Comparison of ENCODE assay signal across 14 cellular contexts in genomic region chr10:72503241-72503640, GRCh38.
A peak's percentile ranks its signal among the peaks of the same experiment; 100 is the strongest.
DNase-seq lines count a peak whose midpoint lies in the region; ATAC-seq and TF ChIP-seq lines count a peak whose summit lies in the region.
"Had no signal": no experiment of that assay in that cellular context is flagged by ENCODE, and none has a peak within 500 bp of the region (broad histone marks: within the 10 kb centered on the region; RNA-seq: fewer than 3 reads in every experiment).

No MANE protein-coding gene starts in this region.

- ATAC-seq in left lung: peak; percentile 68
- ATAC-seq in HG02885 (IDR thresholded peaks at IDR 0.05; ENCODE audit: poor library complexity, unreplicated experiment): no peak
- ATAC-seq: HCT116 had no signal

- H3K36me3 ChIP-seq in left lung (no peaks in the 10 kb centered on the region), esophagus muscularis mucosa (peaks cover 0 to 7% (median 3%) of the 10 kb centered on the region in 4 donors)
- H3K36me3 ChIP-seq: SJCRH30 had no signal

- H3K4me3 ChIP-seq in left lung: no peak overlapping the region
- H3K4me3 ChIP-seq in esophagus muscularis mucosa: no peak overlapping the region
- H3K4me3 ChIP-seq: SJCRH30, testis had no signal

- no peak for TF ChIP-seq EP300 in esophagus muscularis mucosa (IDR thresholded peaks at IDR 0.05)

- H3K27me3 ChIP-seq in left lung (no peaks in the 10 kb centered on the region), esophagus muscularis mucosa (no peaks in the 10 kb centered on the region)
- H3K27me3 ChIP-seq: SJCRH30, testis had no signal

- DNase-seq in AG08396 (ENCODE audit: low spot score) (peak; percentile 42), M059J (ENCODE audit: low read depth) (peak; percentile 45), amniotic epithelial cell (ENCODE audit: low read depth) (peak; percentile 88), left lung (no peak), esophagus muscularis mucosa (ENCODE audit: extremely low spot score) (no peak), DMS79 (lab: John Stamatoyannopoulos, UW) (no peak)
- no peak for DNase-seq in stimulated activated CD8-positive, alpha-beta memory T cell treated with anti-CD3 and anti-CD28 coated beads, Interleukin-4, amount 100 ng/mL, for 48 hours
- DNase-seq: activated gamma-delta T cell; CD4-positive, alpha-beta T cell; NCI-H510A; SJCRH30; testis had no signal

- H3K27ac ChIP-seq in left lung (peak overlapping the region in 1 of 2 donors; percentile 75), esophagus muscularis mucosa (replicated peaks in 1 of 4) (peak overlapping the region in 1 of 4 donors; percentile 23)
- H3K27ac ChIP-seq: SJCRH30, testis had no signal

- no peak for TF ChIP-seq POLR2A in esophagus muscularis mucosa (IDR thresholded peaks at IDR 0.05; ENCODE audit: low read depth)

- intact Hi-C loops in left lung (cut with DNase I): no loop called here
- intact Hi-C loops in esophagus muscularis mucosa (cut with DNase I): no loop called here

- H3K9me3 ChIP-seq in left lung: peaks cover 0 to 5% of the 10 kb centered on the region in 2 donors
- no peaks in the 10 kb centered on the region for H3K9me3 ChIP-seq in esophagus muscularis mucosa
- H3K9me3 ChIP-seq: SJCRH30, testis had no signal

- WGBS in esophagus muscularis mucosa: 31% methylated on average over 1 of the region's 1 CpG

- H3K4me1 ChIP-seq in left lung: peaks cover 0 to 24% of the 10 kb centered on the region in 2 donors
- H3K4me1 ChIP-seq in esophagus muscularis mucosa: peaks cover 0 to 11% (median 6%) of the 10 kb centered on the region in 4 donors
- H3K4me1 ChIP-seq: SJCRH30, testis had no signal

- no peak for TF ChIP-seq CTCF in left lung (IDR thresholded peaks at IDR 0.05)
- no peak for TF ChIP-seq CTCF in esophagus muscularis mucosa (IDR thresholded peaks at IDR 0.05)

Comparison
In these comparisons a context has a peak if more than half of its experiments do, and no peak if none do; other contexts are left out.
1. DNase-seq: peak in AG08396 (single experiment), M059J (single experiment) and amniotic epithelial cell (single experiment); none in left lung (0 of 2), stimulated activated CD8-positive, alpha-beta memory T cell treated with anti-CD3 and anti-CD28 coated beads, Interleukin-4, amount 100 ng/mL, for 48 hours (single experiment), esophagus muscularis mucosa (single experiment) and DMS79 (single experiment).